ENCODE assay signal across 16 cellular contexts in the genomic region with DNA sequence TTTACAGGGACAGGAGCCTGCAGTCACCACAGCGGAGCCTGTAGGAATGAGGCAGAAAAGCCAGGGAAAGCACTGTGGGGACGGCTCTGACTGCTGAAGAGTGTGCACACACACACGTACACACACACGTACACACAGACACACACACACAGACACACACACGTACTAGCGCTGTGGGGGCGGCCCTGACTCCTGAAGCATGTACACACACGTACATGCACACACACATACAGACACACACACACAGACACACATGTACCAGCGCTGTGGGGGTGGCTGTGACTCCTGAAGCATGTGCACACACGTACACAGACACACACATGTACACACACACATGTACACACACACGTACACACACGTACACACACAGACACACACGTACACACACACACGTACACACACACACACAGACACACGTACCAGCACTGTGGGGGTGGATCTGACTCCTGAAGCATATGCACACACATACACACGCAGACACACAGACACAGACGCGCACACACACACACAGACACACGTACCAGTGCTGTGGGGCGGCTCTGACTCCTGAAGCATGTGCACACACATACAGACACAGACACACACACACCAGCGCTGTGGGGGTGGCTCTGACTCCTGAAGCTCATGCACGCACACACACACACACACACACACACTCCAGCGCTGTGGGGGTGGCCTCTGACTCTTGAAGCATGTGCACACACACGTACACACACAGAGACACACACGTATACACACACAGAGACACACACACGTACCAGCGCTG.
"Had no signal": no experiment of that assay in that cellular context is flagged by ENCODE, and none has a peak within 500 bp of the region (broad histone marks: within the 10 kb centered on the region; RNA-seq: fewer than 3 reads in every experiment).

No MANE protein-coding gene starts in this region.

- H3K4me3 Mint-ChIP-seq: activated T-helper 17 cell treated with anti-CD3 and anti-CD28 coated beads, Interleukin-2, amount 50 U/mL, for 72 hours; stimulated activated memory B cell treated with anti-CD40 and anti-IgM and Interleukin-4, amounts not matched to agents 10 μg/mL and 1 μg/mL and 100 μg/mL, for 72 hours; WTC11 had no signal

- H3K9me3 ChIP-seq: left ventricle myocardium inferior, transverse colon had no signal

- ATAC-seq: activated T-helper 17 cell treated with anti-CD3 and anti-CD28 coated beads, Interleukin-2, amount 50 U/mL, for 72 hours; right cardiac atrium; WTC11 had no signal

- H3K4me1 Mint-ChIP-seq: activated T-helper 17 cell treated with anti-CD3 and anti-CD28 coated beads, Interleukin-2, amount 50 U/mL, for 72 hours; stimulated activated memory B cell treated with anti-CD40 and anti-IgM and Interleukin-4, amounts not matched to agents 10 μg/mL and 1 μg/mL and 100 μg/mL, for 72 hours; WTC11 had no signal

- H3K27me3 ChIP-seq: transverse colon had no signal

- H3K9me3 Mint-ChIP-seq: activated T-helper 17 cell treated with anti-CD3 and anti-CD28 coated beads, Interleukin-2, amount 50 U/mL, for 72 hours had no signal

- H3K27ac Mint-ChIP-seq: activated T-helper 17 cell treated with anti-CD3 and anti-CD28 coated beads, Interleukin-2, amount 50 U/mL, for 72 hours; progenitor cell of endocrine pancreas; stimulated activated memory B cell treated with anti-CD40 and anti-IgM and Interleukin-4, amounts not matched to agents 10 μg/mL and 1 μg/mL and 100 μg/mL, for 72 hours had no signal

- H3K36me3 Mint-ChIP-seq: stimulated activated memory B cell treated with anti-CD40 and anti-IgM and Interleukin-4, amounts not matched to agents 10 μg/mL and 1 μg/mL and 100 μg/mL, for 72 hours had no signal

- H3K27ac ChIP-seq: coronary artery, transverse colon had no signal

- DNase-seq: activated CD4-positive, alpha-beta T cell treated with anti-CD3 and anti-CD28 coated beads for 48 hours; activated CD8-positive, alpha-beta memory T cell treated with anti-CD3 and anti-CD28 coated beads for 24 hours; activated naive CD4-positive, alpha-beta T cell treated with anti-CD3 and anti-CD28 coated beads, Interleukin-2, amount 10 ng/mL, durations not matched to agents 7 days and 5 days; effector CD4-positive, alpha-beta T cell; foreskin melanocyte; left ventricle myocardium inferior; mesendoderm; transverse colon had no signal

- FAIRE-seq: islet of Langerhans had no signal

- H3K4me1 ChIP-seq: transverse colon had no signal

- H3K36me3 ChIP-seq: left ventricle myocardium inferior, transverse colon had no signal

- H3K4me3 ChIP-seq: coronary artery, left ventricle myocardium inferior, smooth muscle cell, transverse colon had no signal
